1 cellular context compared by ENCODE assay signal in genomic region chr19:14419038-14419813, GRCh38.
TF ChIP-seq lines count a peak whose summit lies in the region.

Gene DDX39A, minus strand, starts transcription at chr19:14419341. Its CDS starts 6,121 bp downstream, at chr19:14413220.

TF ChIP-seq in WTC11, 78 proteins besides CTCF, POLR2A, EP300 and RAD21 (continued from another document and continues in another):
- peak; percentile 71 for TF ChIP-seq E2F4 (CRISPR knock-in tag; IDR thresholded peaks at IDR 0.05; ENCODE audit: borderline replicate concordance, low read depth)
- TF ChIP-seq ZNF425 (CRISPR knock-in tag; conservative IDR thresholded peaks at IDR 0.05) = no peak
- TF ChIP-seq HMGA2 (CRISPR knock-in tag; IDR thresholded peaks at IDR 0.05) = no peak
- no peak for TF ChIP-seq HMGXB4 (CRISPR knock-in tag; IDR thresholded peaks at IDR 0.05)
- TF ChIP-seq STAT6 (CRISPR knock-in tag; conservative IDR thresholded peaks at IDR 0.05; ENCODE audit: low read depth) = no peak
- TF ChIP-seq NFATC4 (CRISPR knock-in tag; IDR thresholded peaks at IDR 0.05) = no peak
- no peak for TF ChIP-seq KAT7 (CRISPR knock-in tag; IDR thresholded peaks at IDR 0.05; ENCODE audit: borderline replicate concordance)
- no peak for TF ChIP-seq MXD4 (CRISPR knock-in tag; IDR thresholded peaks at IDR 0.05; ENCODE audit: borderline replicate concordance)
- TF ChIP-seq E2F1 (CRISPR knock-in tag; IDR thresholded peaks at IDR 0.05) = no peak
- no peak for TF ChIP-seq NR2C2 (CRISPR knock-in tag; IDR thresholded peaks at IDR 0.05)
- no peak; the same call in none of the 2 replicates for TF ChIP-seq GABPB1 (CRISPR knock-in tag; IDR thresholded peaks at IDR 0.05)
- no peak for TF ChIP-seq NR1H2 (CRISPR knock-in tag; IDR thresholded peaks at IDR 0.05)
- no peak for TF ChIP-seq ZNF138 (CRISPR knock-in tag; conservative IDR thresholded peaks at IDR 0.05)
- TF ChIP-seq ATF2 (CRISPR knock-in tag; IDR thresholded peaks at IDR 0.05; ENCODE audit: borderline replicate concordance, low read depth) = no peak
- peak; percentile 86 for TF ChIP-seq USF1 (CRISPR knock-in tag; IDR thresholded peaks at IDR 0.05)
- TF ChIP-seq FOXP1 (CRISPR knock-in tag; IDR thresholded peaks at IDR 0.05; ENCODE audit: borderline replicate concordance) = 0 out of 2 replicates have a peak, but pooled peaks have one; percentile 64
- TF ChIP-seq NFYB (CRISPR knock-in tag; conservative IDR thresholded peaks at IDR 0.05; ENCODE audit: low read depth) = peak; percentile 97
- no peak for TF ChIP-seq ZSCAN18 (CRISPR knock-in tag; IDR thresholded peaks at IDR 0.05)
- no peak for TF ChIP-seq OVOL2 (CRISPR knock-in tag; IDR thresholded peaks at IDR 0.05; ENCODE audit: borderline replicate concordance)
- peak; percentile 69 for TF ChIP-seq ZBTB43 (CRISPR knock-in tag; IDR thresholded peaks at IDR 0.05)
- TF ChIP-seq SMAD3 (CRISPR knock-in tag; IDR thresholded peaks at IDR 0.05; ENCODE audit: borderline replicate concordance) = peak; percentile 58; the same call in 1 of the 2 replicates
- peak; percentile 91; the same call in 1 of the 2 replicates for TF ChIP-seq ZNF232 (CRISPR knock-in tag; IDR thresholded peaks at IDR 0.05)
- no peak for TF ChIP-seq RELA (CRISPR knock-in tag; IDR thresholded peaks at IDR 0.05; ENCODE audit: borderline replicate concordance)
- no peak for TF ChIP-seq TEAD4 (CRISPR knock-in tag; IDR thresholded peaks at IDR 0.05)
- TF ChIP-seq TP53 (CRISPR knock-in tag; IDR thresholded peaks at IDR 0.05) = 0 out of 2 replicates have a peak, but pooled peaks have one; percentile 59
- no peak for TF ChIP-seq CREB1 (CRISPR knock-in tag; IDR thresholded peaks at IDR 0.05)
- no peak for TF ChIP-seq CDX4 (CRISPR knock-in tag; IDR thresholded peaks at IDR 0.05; ENCODE audit: borderline replicate concordance)
- no peak for TF ChIP-seq ZNF263 (CRISPR knock-in tag; IDR thresholded peaks at IDR 0.05; ENCODE audit: low read depth)
- peak; percentile 76; the same call in 1 of the 2 replicates for TF ChIP-seq TEAD1 (CRISPR knock-in tag; IDR thresholded peaks at IDR 0.05)
- no peak for TF ChIP-seq FOXJ3 (CRISPR knock-in tag; IDR thresholded peaks at IDR 0.05; ENCODE audit: borderline replicate concordance)
- TF ChIP-seq GTF2I (CRISPR knock-in tag; conservative IDR thresholded peaks at IDR 0.05) = no peak
- TF ChIP-seq JAZF1 (CRISPR knock-in tag; IDR thresholded peaks at IDR 0.05) = no peak
- no peak for TF ChIP-seq AR (CRISPR knock-in tag; IDR thresholded peaks at IDR 0.05)
- no peak for TF ChIP-seq IRF2 (CRISPR knock-in tag; IDR thresholded peaks at IDR 0.05; ENCODE audit: borderline replicate concordance, low read depth)
- TF ChIP-seq MAX (CRISPR knock-in tag; IDR thresholded peaks at IDR 0.05) = peak; percentile 97
- TF ChIP-seq FOXK1 (CRISPR knock-in tag; IDR thresholded peaks at IDR 0.05) = peak; percentile 77
- TF ChIP-seq ZNF281 (CRISPR knock-in tag; IDR thresholded peaks at IDR 0.05) = no peak
